Comparison of ENCODE assay signal across 20 cellular contexts in genomic region chr13:40387775-40388174, GRCh38.
DNase-seq lines count a peak whose midpoint lies in the region; ATAC-seq and TF ChIP-seq lines count a peak whose summit lies in the region.
"Had no signal": no experiment of that assay in that cellular context is flagged by ENCODE, and none has a peak within 500 bp of the region (broad histone marks: within the 10 kb centered on the region; RNA-seq: fewer than 3 reads in every experiment).

No MANE protein-coding gene starts in this region.

- H3F3A ChIP-seq in OCI-LY1 (ENCODE audit: insufficient read depth, low read length) (no peaks in the 10 kb centered on the region), smooth muscle cell (ENCODE audit: low read depth) (peaks cover 16% of the 10 kb centered on the region)

- H2AFZ ChIP-seq in OCI-LY1 (ENCODE audit: low read length) (no peak overlapping the region), smooth muscle cell (ENCODE audit: low read depth) (no peak overlapping the region)

- no peaks in the 10 kb centered on the region for H3K9me2 ChIP-seq in OCI-LY1 (ENCODE audit: low read depth, low read length)

- POLR2A ChIA-PET in activated naive CD8-positive, alpha-beta T cell treated with anti-CD3 and anti-CD28 coated beads, Interleukin-2, amount 10 ng/mL, durations not matched to agents 7 days and 5 days (lab: Charles Lee), result interaction anchor here (1.5 to 2.9 kb wide), 7 partner anchors 12 to 280 kb away, joined by 4 to 22 read pairs (median 13); no protein-coding TSS in a partner anchor

- TF ChIP-seq CTCF in OCI-LY1 (IDR thresholded peaks at IDR 0.05; ENCODE audit: low read length) (no peak), smooth muscle cell (IDR thresholded peaks at IDR 0.05; ENCODE audit: borderline replicate concordance, insufficient read depth, poor library complexity, severe bottlenecking) (no peak)

- H3K27me3 Mint-ChIP-seq in activated T-cell treated with anti-CD3 and anti-CD28 coated beads, Interleukin-2, amount 50 U/mL, for 72 hours (ENCODE audit: low read depth), result no peaks in the 10 kb centered on the region
- no peaks in the 10 kb centered on the region for H3K27me3 Mint-ChIP-seq in activated naive CD8-positive, alpha-beta T cell treated with anti-CD3 and anti-CD28 coated beads, Interleukin-2, amount 10 ng/mL, durations not matched to agents 7 days and 5 days
- no peaks in the 10 kb centered on the region for H3K27me3 Mint-ChIP-seq in stimulated activated memory B cell treated with anti-CD40 and anti-IgM and Interleukin-4, amounts not matched to agents 10 μg/mL and 1 μg/mL and 100 μg/mL, for 72 hours

- H3K27me3 ChIP-seq in OCI-LY1 (ENCODE audit: insufficient read depth, low read length), result no peaks in the 10 kb centered on the region
- no peaks in the 10 kb centered on the region for H3K27me3 ChIP-seq in smooth muscle cell (ENCODE audit: low read depth)
- H3K27me3 ChIP-seq: gastroesophageal sphincter, vagina had no signal

- no peaks in the 10 kb centered on the region for H3K79me2 ChIP-seq in OCI-LY1 (ENCODE audit: insufficient read depth, low read length)
- no peaks in the 10 kb centered on the region for H3K79me2 ChIP-seq in smooth muscle cell (ENCODE audit: low read depth)

- H3K4me3 ChIP-seq in OCI-LY1 (ENCODE audit: low read depth, low read length, poor library complexity, severe bottlenecking), result no peak overlapping the region
- H3K4me3 ChIP-seq in smooth muscle cell, result no peak overlapping the region
- H3K4me3 ChIP-seq: gastroesophageal sphincter, vagina had no signal

- no peak for ATAC-seq in activated T-cell treated with anti-CD3 and anti-CD28 coated beads, Interleukin-2, amount 50 U/mL, for 72 hours (replicated peaks in 1 of 2)
- ATAC-seq in activated naive CD8-positive, alpha-beta T cell treated with anti-CD3 and anti-CD28 coated beads, Interleukin-2, amount 10 ng/mL, durations not matched to agents 7 days and 5 days (ENCODE audit: low read depth), result no peak
- ATAC-seq in stimulated activated memory B cell treated with anti-CD40 and anti-IgM and Interleukin-4, amounts not matched to agents 10 μg/mL and 1 μg/mL and 100 μg/mL, for 72 hours, result no peak
- ATAC-seq in HG03442 (IDR thresholded peaks at IDR 0.05; ENCODE audit: unreplicated experiment), result no peak
- no peak for ATAC-seq in GM21381 (IDR thresholded peaks at IDR 0.05; ENCODE audit: unreplicated experiment)
- ATAC-seq: gastroesophageal sphincter, Panc1 had no signal

- H4K20me1 ChIP-seq in OCI-LY1 (ENCODE audit: insufficient read depth, low read length), result no peaks in the 10 kb centered on the region
- H4K20me1 ChIP-seq in smooth muscle cell (ENCODE audit: low read depth), result no peaks in the 10 kb centered on the region

- no peaks in the 10 kb centered on the region for H3K9me3 ChIP-seq in OCI-LY1 (ENCODE audit: low read length)
- no peaks in the 10 kb centered on the region for H3K9me3 ChIP-seq in smooth muscle cell (replicated peaks; ENCODE audit: low read depth)
- H3K9me3 ChIP-seq: gastroesophageal sphincter, vagina had no signal

- peaks cover 4% of the 10 kb centered on the region in 2 donors for H3K9me3 Mint-ChIP-seq in activated T-cell treated with anti-CD3 and anti-CD28 coated beads, Interleukin-2, amount 50 U/mL, for 72 hours
- H3K9me3 Mint-ChIP-seq in activated naive CD8-positive, alpha-beta T cell treated with anti-CD3 and anti-CD28 coated beads, Interleukin-2, amount 10 ng/mL, durations not matched to agents 7 days and 5 days, result peaks cover 9% of the 10 kb centered on the region
- peaks cover 3% of the 10 kb centered on the region for H3K9me3 Mint-ChIP-seq in stimulated activated memory B cell treated with anti-CD40 and anti-IgM and Interleukin-4, amounts not matched to agents 10 μg/mL and 1 μg/mL and 100 μg/mL, for 72 hours

- peak overlapping the region; percentile 57 for H3K27ac Mint-ChIP-seq in activated T-cell treated with anti-CD3 and anti-CD28 coated beads, Interleukin-2, amount 50 U/mL, for 72 hours
- peak overlapping the region; percentile 93 for H3K27ac Mint-ChIP-seq in activated naive CD8-positive, alpha-beta T cell treated with anti-CD3 and anti-CD28 coated beads, Interleukin-2, amount 10 ng/mL, durations not matched to agents 7 days and 5 days
- peak overlapping the region; percentile 72 for H3K27ac Mint-ChIP-seq in stimulated activated memory B cell treated with anti-CD40 and anti-IgM and Interleukin-4, amounts not matched to agents 10 μg/mL and 1 μg/mL and 100 μg/mL, for 72 hours

- H3K4me1 ChIP-seq in OCI-LY1 (ENCODE audit: insufficient read depth, low read length, severe bottlenecking) (peaks cover 54% of the 10 kb centered on the region), smooth muscle cell (ENCODE audit: low read depth) (peaks cover 46% of the 10 kb centered on the region)
- H3K4me1 ChIP-seq: vagina had no signal

- H3K4me3 Mint-ChIP-seq in activated T-cell treated with anti-CD3 and anti-CD28 coated beads, Interleukin-2, amount 50 U/mL, for 72 hours, result peak overlapping the region; percentile 77 to 78
- H3K4me3 Mint-ChIP-seq in activated naive CD8-positive, alpha-beta T cell treated with anti-CD3 and anti-CD28 coated beads, Interleukin-2, amount 10 ng/mL, durations not matched to agents 7 days and 5 days, result peak overlapping the region; percentile 78
- H3K4me3 Mint-ChIP-seq in stimulated activated memory B cell treated with anti-CD40 and anti-IgM and Interleukin-4, amounts not matched to agents 10 μg/mL and 1 μg/mL and 100 μg/mL, for 72 hours, result peak overlapping the region; percentile 34
- H3K4me3 Mint-ChIP-seq: neural crest cell had no signal

- H3K9ac ChIP-seq in OCI-LY1 (ENCODE audit: low read length) (no peak overlapping the region), smooth muscle cell (ENCODE audit: low read depth) (no peak overlapping the region)

- H3K36me3 Mint-ChIP-seq in activated T-cell treated with anti-CD3 and anti-CD28 coated beads, Interleukin-2, amount 50 U/mL, for 72 hours (ENCODE audit: insufficient read depth in 2 of 2), result peaks cover 4% of the 10 kb centered on the region in 2 donors
- H3K36me3 Mint-ChIP-seq in activated naive CD8-positive, alpha-beta T cell treated with anti-CD3 and anti-CD28 coated beads, Interleukin-2, amount 10 ng/mL, durations not matched to agents 7 days and 5 days, result peaks cover 21% of the 10 kb centered on the region
- no peaks in the 10 kb centered on the region for H3K36me3 Mint-ChIP-seq in stimulated activated memory B cell treated with anti-CD40 and anti-IgM and Interleukin-4, amounts not matched to agents 10 μg/mL and 1 μg/mL and 100 μg/mL, for 72 hours

- H3K4me2 ChIP-seq in OCI-LY1 (ENCODE audit: low read length) (no peak overlapping the region), smooth muscle cell (no peak overlapping the region)

- peaks cover 51% of the 10 kb centered on the region for H3K4me1 Mint-ChIP-seq in activated T-cell treated with anti-CD3 and anti-CD28 coated beads, Interleukin-2, amount 50 U/mL, for 72 hours (ENCODE audit: low read depth)
- H3K4me1 Mint-ChIP-seq in activated naive CD8-positive, alpha-beta T cell treated with anti-CD3 and anti-CD28 coated beads, Interleukin-2, amount 10 ng/mL, durations not matched to agents 7 days and 5 days, result peaks cover 52% of the 10 kb centered on the region
- H3K4me1 Mint-ChIP-seq in stimulated activated memory B cell treated with anti-CD40 and anti-IgM and Interleukin-4, amounts not matched to agents 10 μg/mL and 1 μg/mL and 100 μg/mL, for 72 hours, result peaks cover 28% of the 10 kb centered on the region

- no peak for DNase-seq in activated T-cell treated with anti-CD3 and anti-CD28 coated beads, Interleukin-2, amount 50 U/mL, for 72 hours
- no peak for DNase-seq in activated T-cell treated with anti-CD3 and anti-CD28 coated beads for 4 hours
- DNase-seq in activated naive CD8-positive, alpha-beta T cell treated with anti-CD3 and anti-CD28 coated beads, Interleukin-2, amount 10 ng/mL, durations not matched to agents 7 days and 5 days, result no peak
- DNase-seq in smooth muscle cell (lab: John Stamatoyannopoulos, UW; ENCODE audit: unreplicated experiment), result no peak
- DNase-seq: activated CD4-positive, CD25-positive, alpha-beta regulatory T cell treated with anti-CD3 and anti-CD28 coated beads, Interleukin-2, amount 50 U/mL, for 72 hours; central memory CD4-positive, alpha-beta T cell; effector CD4-positive, alpha-beta T cell; mesendoderm; NCI-H187; NCI-H226; small intestine; stimulated activated CD4-positive, alpha-beta T cell treated with anti-CD3 and anti-CD28 coated beads, Interleukin-4, amount 100 ng/mL, for 1 hour had no signal

- H3K27ac ChIP-seq in OCI-LY1 (ENCODE audit: low read depth, low read length, poor library complexity, severe bottlenecking) (peak overlapping the region; percentile 95), smooth muscle cell (ENCODE audit: low read depth) (no peak overlapping the region)
- H3K27ac ChIP-seq: gastroesophageal sphincter, vagina had no signal

- 98% methylated on average over 6 of the region's 6 CpGs for WGBS in smooth muscle cell (ENCODE audit: low lambda C conversion rate)

- H3K36me3 ChIP-seq in OCI-LY1 (ENCODE audit: insufficient read depth, low read length), result no peaks in the 10 kb centered on the region
- no peaks in the 10 kb centered on the region for H3K36me3 ChIP-seq in smooth muscle cell (ENCODE audit: low read depth)
- H3K36me3 ChIP-seq: gastroesophageal sphincter, vagina had no signal
